8 cellular contexts compared by ENCODE assay signal in the genomic region with DNA sequence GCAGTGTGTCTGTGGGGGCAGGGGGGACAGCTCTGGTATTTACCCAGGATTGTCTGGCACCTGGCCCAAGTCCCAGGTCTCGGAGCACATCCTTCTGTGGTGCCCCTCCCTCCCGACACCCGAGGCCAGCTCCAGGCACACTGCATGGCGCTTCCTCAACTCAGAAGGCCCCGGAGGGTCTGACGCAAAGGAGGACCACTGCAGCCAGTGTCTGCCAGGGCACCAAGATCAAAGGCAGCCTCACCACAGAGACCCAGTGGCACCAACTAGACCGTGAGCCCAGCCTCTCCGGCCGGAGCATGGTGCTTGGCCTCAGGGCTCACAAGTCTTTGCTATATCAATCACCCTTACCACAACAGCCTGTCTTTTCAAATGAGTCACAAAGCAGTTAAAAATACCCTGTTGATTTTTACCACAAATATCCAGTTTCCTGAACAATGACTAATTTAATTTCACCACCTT.
DNase-seq lines count a peak whose midpoint lies in the region; ATAC-seq and TF ChIP-seq lines count a peak whose summit lies in the region.

No MANE protein-coding gene starts in this region.

- peaks cover 52% of the 10 kb centered on the region for H3K4me1 ChIP-seq in MM.1S (ENCODE audit: low read length)
- no peaks in the 10 kb centered on the region for H3K4me1 ChIP-seq in prostate gland (replicated peaks)
- H3K4me1 ChIP-seq in SJCRH30: no peaks in the 10 kb centered on the region

- H3K4me2 ChIP-seq in MM.1S (ENCODE audit: low read depth, low read length): 0 out of 2 replicates have a peak overlapping the region, but pooled peaks have one; percentile 8

- no peaks in the 10 kb centered on the region for H4K20me1 ChIP-seq in MM.1S (ENCODE audit: insufficient read depth, low read length)

- DNase-seq in H4 (ENCODE audit: low spot score) (peak; percentile 88), MM.1S (no peak), dermis blood vessel endothelial cell (peak; percentile 70), prostate gland (ENCODE audit: low spot score) (no peak), DMS79 (lab: John Stamatoyannopoulos, UW) (no peak), SJCRH30 (no peak)
- no peak for DNase-seq in effector CD4-positive, alpha-beta T cell

- intact Hi-C loops in prostate gland (cut with DNase I): no loop called here

- H2AFZ ChIP-seq in MM.1S (ENCODE audit: low read length): no peak overlapping the region

- no peaks in the 10 kb centered on the region for H3K79me2 ChIP-seq in MM.1S (ENCODE audit: low read length)

- H3K36me3 ChIP-seq in MM.1S (replicated peaks; ENCODE audit: insufficient read depth, low read length) (no peaks in the 10 kb centered on the region), prostate gland (peaks cover 0 to 5% of the 10 kb centered on the region in 2 donors), SJCRH30 (no peaks in the 10 kb centered on the region)

- H3K9me3 ChIP-seq in MM.1S (replicated peaks; ENCODE audit: insufficient read depth, low read length) (no peaks in the 10 kb centered on the region), prostate gland (no peaks in the 10 kb centered on the region), SJCRH30 (replicated peaks) (no peaks in the 10 kb centered on the region)

- no peak overlapping the region for H3K27ac ChIP-seq in MM.1S (ENCODE audit: low read length)
- H3K27ac ChIP-seq in prostate gland: no peak overlapping the region
- no peak overlapping the region for H3K27ac ChIP-seq in SJCRH30

- 62% methylated on average over 7 of the region's 9 CpGs for WGBS in prostate gland

- no peak for TF ChIP-seq POLR2A in prostate gland (IDR thresholded peaks at IDR 0.05)

- H3K4me3 ChIP-seq in MM.1S (ENCODE audit: low read length) (no peak overlapping the region), prostate gland (no peak overlapping the region), SJCRH30 (no peak overlapping the region)

- H3K9ac ChIP-seq in MM.1S (ENCODE audit: low read length): no peak overlapping the region

- no peak for TF ChIP-seq CTCF in MM.1S (IDR thresholded peaks at IDR 0.05; ENCODE audit: low read length)
- TF ChIP-seq CTCF in prostate gland (IDR thresholded peaks at IDR 0.05): no peak

- no peaks in the 10 kb centered on the region for H3K9me2 ChIP-seq in MM.1S (replicated peaks; ENCODE audit: insufficient read depth, low read length)

- peaks cover 21% of the 10 kb centered on the region for H3F3A ChIP-seq in MM.1S (ENCODE audit: insufficient read depth, low read length)

- no peaks in the 10 kb centered on the region for H3K27me3 ChIP-seq in MM.1S (replicated peaks; ENCODE audit: insufficient read depth, low read length)
- H3K27me3 ChIP-seq in prostate gland (replicated peaks; ENCODE audit: insufficient read depth): no peaks in the 10 kb centered on the region
- 0 out of 2 replicates have a peak, but pooled peaks cover 8% of the 10 kb centered on the region for H3K27me3 ChIP-seq in SJCRH30

- peak; percentile 64 for ATAC-seq in GM18861 (IDR thresholded peaks at IDR 0.05; ENCODE audit: unreplicated experiment)

Comparison
In these comparisons a context has a peak if more than half of its experiments do, and no peak if none do; other contexts are left out.
1. DNase-seq: peak in H4 (single experiment) and dermis blood vessel endothelial cell (single experiment); none in MM.1S (single experiment), prostate gland (single experiment), DMS79 (single experiment), SJCRH30 (0 of 2) and effector CD4-positive, alpha-beta T cell (single experiment).